17 cellular contexts compared by ENCODE assay signal in genomic region chr9:87635656-87636501, GRCh38.
A peak's percentile ranks its signal among the peaks of the same experiment; 100 is the strongest.
DNase-seq lines count a peak whose midpoint lies in the region; ATAC-seq and TF ChIP-seq lines count a peak whose summit lies in the region.
"Had no signal": no experiment of that assay in that cellular context is flagged by ENCODE, and none has a peak within 500 bp of the region (broad histone marks: within the 10 kb centered on the region; RNA-seq: fewer than 3 reads in every experiment).

No MANE protein-coding gene starts in this region.

- H3K36me3 Mint-ChIP-seq in endodermal cell (ENCODE audit: low read depth), result peaks cover 47% of the 10 kb centered on the region
- H3K36me3 Mint-ChIP-seq in osteocyte (ENCODE audit: unreplicated experiment), result peaks cover 57% of the 10 kb centered on the region
- H3K36me3 Mint-ChIP-seq: CD4-positive, alpha-beta memory T cell had no signal

- intact Hi-C loops in right cardiac atrium (cut with DNase I) (loop anchor here in 1 of 4 donors (10.0 kb wide), 1 partner anchor 141 kb away; the partner anchor contains the start of gene DAPK1), cardiac septum (cut with DNase I) (no loop called here)

- H3K9ac ChIP-seq in endodermal cell (ENCODE audit: extremely low read depth, low read length, poor library complexity, severe bottlenecking), result no peak overlapping the region

- H3K36me3 ChIP-seq in endodermal cell (ENCODE audit: control insufficient read depth, insufficient read depth, low read length), result peaks cover 59% of the 10 kb centered on the region

- no peaks in the 10 kb centered on the region for H3K27me3 Mint-ChIP-seq in endodermal cell (ENCODE audit: insufficient read depth)
- no peaks in the 10 kb centered on the region for H3K27me3 Mint-ChIP-seq in osteocyte (ENCODE audit: unreplicated experiment)
- H3K27me3 Mint-ChIP-seq: CD4-positive, alpha-beta memory T cell had no signal

- 92% methylated on average over 15 of the region's 15 CpGs for WGBS in right cardiac atrium
- whole genome bisulfite sequencing in endodermal cell (ENCODE audit: insufficient coverage in 1 of 2, insufficient read length in 1 of 2), 2 experiments, result 88 to 90% methylated on average over 8 to 15 of the region's 15 CpGs

- TF ChIP-seq CTCF in endodermal cell (conservative IDR thresholded peaks at IDR 0.05) (no peak), osteocyte (IDR thresholded peaks at IDR 0.05) (no peak)

- ATAC-seq in right cardiac atrium, result peak; percentile 22 to 30
- ATAC-seq in HG02678 (IDR thresholded peaks at IDR 0.05; ENCODE audit: unreplicated experiment), result no peak
- ATAC-seq in HG03565 (IDR thresholded peaks at IDR 0.05; ENCODE audit: unreplicated experiment), result no peak
- ATAC-seq in HG02798 (IDR thresholded peaks at IDR 0.05; ENCODE audit: poor library complexity, unreplicated experiment), result no peak
- ATAC-seq: K562, Panc1 had no signal

- no peaks in the 10 kb centered on the region for H3K9me3 ChIP-seq in right cardiac atrium (ENCODE audit: control insufficient read depth, low read length)
- no peaks in the 10 kb centered on the region for H3K9me3 ChIP-seq in endodermal cell (ENCODE audit: control insufficient read depth, low read length)

- H3K4me1 ChIP-seq in right cardiac atrium (ENCODE audit: control insufficient read depth, insufficient read depth, low read length) (peaks cover 4% of the 10 kb centered on the region), endodermal cell (ENCODE audit: control insufficient read depth, insufficient read depth, low read length) (no peaks in the 10 kb centered on the region)

- no peaks in the 10 kb centered on the region for H3K4me1 Mint-ChIP-seq in endodermal cell
- H3K4me1 Mint-ChIP-seq in osteocyte (ENCODE audit: unreplicated experiment), result peaks cover 35% of the 10 kb centered on the region
- H3K4me1 Mint-ChIP-seq: CD4-positive, alpha-beta memory T cell had no signal

- no peak overlapping the region for H3K4me3 ChIP-seq in right cardiac atrium (ENCODE audit: low read length)
- no peak overlapping the region for H3K4me3 ChIP-seq in endodermal cell (ENCODE audit: low read length)
- H3K4me3 ChIP-seq: K562 had no signal

- no peak overlapping the region for H3K4me3 Mint-ChIP-seq in endodermal cell
- H3K4me3 Mint-ChIP-seq in osteocyte (ENCODE audit: unreplicated experiment), result no peak overlapping the region
- H3K4me3 Mint-ChIP-seq: CD4-positive, alpha-beta memory T cell had no signal

- H3K27me3 ChIP-seq in right cardiac atrium (ENCODE audit: control insufficient read depth, insufficient read depth), result no peaks in the 10 kb centered on the region
- H3K27me3 ChIP-seq in endodermal cell (ENCODE audit: control insufficient read depth, insufficient read depth, low read length, poor library complexity, severe bottlenecking), result no peaks in the 10 kb centered on the region

- no peak overlapping the region for H3K27ac ChIP-seq in right cardiac atrium (ENCODE audit: low read length)
- H3K27ac ChIP-seq in endodermal cell (ENCODE audit: low read depth, low read length), result no peak overlapping the region
- no peak overlapping the region for H3K27ac ChIP-seq in substantia nigra (ENCODE audit: low read depth, low read length, poor library complexity, severe bottlenecking)

- H3K9me3 Mint-ChIP-seq in endodermal cell, result no peaks in the 10 kb centered on the region
- H3K9me3 Mint-ChIP-seq in osteocyte (ENCODE audit: unreplicated experiment), result no peaks in the 10 kb centered on the region

- DNase-seq in right cardiac atrium, result no peak
- DNase-seq in cardiac septum (ENCODE audit: low spot score), result no peak
- no peak for DNase-seq in endodermal cell
- no peak for DNase-seq in osteocyte (ENCODE audit: extremely low spot score, unreplicated experiment)
- no peak for DNase-seq in substantia nigra (lab: John Stamatoyannopoulos, UW)
- DNase-seq: 8988T; CD4-positive, alpha-beta memory T cell; DMS153; NCI-H1105; NCI-H2081; NCI-H2171 treated with DMSO at 0.1 percent for 48 hours; NCI-H446 had no signal

- peak overlapping the region; percentile 59 for H3K27ac Mint-ChIP-seq in endodermal cell
- H3K27ac Mint-ChIP-seq in osteocyte (ENCODE audit: unreplicated experiment), result peak overlapping the region; percentile 38
- H3K27ac Mint-ChIP-seq: CD4-positive, alpha-beta memory T cell had no signal

Comparison
In these comparisons a context has a peak if more than half of its experiments do, and no peak if none do; other contexts are left out.
1. ATAC-seq: peak in right cardiac atrium (2 of 2); none in HG02678 (single experiment), HG03565 (single experiment) and HG02798 (single experiment).